ENCODE assay signal across 17 cellular contexts in the genomic region with DNA sequence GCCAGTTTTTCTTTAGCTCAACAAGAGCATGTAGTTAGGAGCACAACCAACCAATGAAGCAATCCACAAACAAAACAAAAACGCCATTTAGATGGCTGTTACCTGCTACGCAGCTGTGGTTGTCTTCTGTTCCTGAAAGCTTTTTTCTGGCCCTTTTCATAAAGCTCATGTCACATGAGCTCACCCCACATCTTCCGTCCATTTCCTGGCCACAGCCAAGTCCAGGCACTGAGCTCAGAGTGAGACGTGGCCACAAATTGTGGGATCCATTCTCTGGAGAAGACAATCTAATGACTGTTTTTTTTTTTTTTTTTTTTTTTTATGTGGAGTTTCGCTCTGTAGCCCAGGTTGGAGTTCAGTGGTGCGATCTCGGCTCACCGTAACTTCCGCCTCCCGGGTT.
DNase-seq lines count a peak whose midpoint lies in the region; ATAC-seq and TF ChIP-seq lines count a peak whose summit lies in the region.
"Had no signal": no experiment of that assay in that cellular context is flagged by ENCODE, and none has a peak within 500 bp of the region (broad histone marks: within the 10 kb centered on the region; RNA-seq: fewer than 3 reads in every experiment).

No MANE protein-coding gene starts in this region.

- H3K27me3 ChIP-seq in GM23338 (ENCODE audit: insufficient read depth): no peaks in the 10 kb centered on the region
- H3K27me3 ChIP-seq in CD8-positive, alpha-beta T cell (ENCODE audit: insufficient read depth, low read length): no peaks in the 10 kb centered on the region

- H2AFZ ChIP-seq in GM23338: peak overlapping the region; percentile 11; the same call in 1 of the 2 replicates
- H2AFZ ChIP-seq: PC-9 had no signal

- DNase-seq in GM23338 (ENCODE audit: low spot score): no peak
- peak; percentile 22 for DNase-seq in SK-MEL-5 (ENCODE audit: low read depth, low spot score)
- DNase-seq in fibroblast of mammary gland (ENCODE audit: low read depth): peak; percentile 57
- no peak for DNase-seq in progenitor cell of endocrine pancreas (ENCODE audit: low spot score, unreplicated experiment)
- DNase-seq in NCI-H2107 treated with DMSO at 0.1 percent for 48 hours (lab: John Stamatoyannopoulos, UW; ENCODE audit: unreplicated experiment): no peak
- no peak for DNase-seq in CD8-positive, alpha-beta T cell
- no peak for DNase-seq in epidermal melanocyte (ENCODE audit: insufficient read length, low spot score)
- DNase-seq: C1 segment of cervical spinal cord, DND-41, GDM1, KBM-7, NCI-H1048, NCI-H1436 treated with DMSO at 0.1 percent for 48 hours, NCI-H2081 treated with DMSO at 0.1 percent for 48 hours, NCI-H510A treated with DMSO at 0.1 percent for 48 hours, PC-9 had no signal

- H3K4me1 Mint-ChIP-seq in GM23338 (peaks cover 7% of the 10 kb centered on the region), progenitor cell of endocrine pancreas (ENCODE audit: low read depth) (peaks cover 32% of the 10 kb centered on the region)
- H3K4me1 Mint-ChIP-seq in CD8-positive, alpha-beta T cell (ENCODE audit: low read depth): no peaks in the 10 kb centered on the region

- H3K36me3 Mint-ChIP-seq in GM23338 (ENCODE audit: low read depth): no peaks in the 10 kb centered on the region
- H3K36me3 Mint-ChIP-seq in progenitor cell of endocrine pancreas (ENCODE audit: insufficient read depth): no peaks in the 10 kb centered on the region
- no peaks in the 10 kb centered on the region for H3K36me3 Mint-ChIP-seq in CD8-positive, alpha-beta T cell

- no peaks in the 10 kb centered on the region for H3K4me1 ChIP-seq in GM23338 (ENCODE audit: insufficient read depth)
- no peaks in the 10 kb centered on the region for H3K4me1 ChIP-seq in CD8-positive, alpha-beta T cell (ENCODE audit: insufficient read depth, low read length)

- H3K9me3 Mint-ChIP-seq in GM23338: peaks cover 2% of the 10 kb centered on the region; the same call in 1 of the 3 replicates
- peaks cover 2% of the 10 kb centered on the region for H3K9me3 Mint-ChIP-seq in progenitor cell of endocrine pancreas (ENCODE audit: low read depth)
- H3K9me3 Mint-ChIP-seq in CD8-positive, alpha-beta T cell: peaks cover 3% of the 10 kb centered on the region

- H4K20me1 ChIP-seq in GM23338 (replicated peaks; ENCODE audit: insufficient read depth): no peaks in the 10 kb centered on the region

- H3K27me3 Mint-ChIP-seq in GM23338 (ENCODE audit: insufficient read depth, low read depth, poor library complexity) (peaks cover 6% of the 10 kb centered on the region), progenitor cell of endocrine pancreas (no peaks in the 10 kb centered on the region)
- H3K27me3 Mint-ChIP-seq in CD8-positive, alpha-beta T cell (ENCODE audit: low read depth): no peaks in the 10 kb centered on the region

- H3K36me3 ChIP-seq in GM23338 (ENCODE audit: insufficient read depth): no peaks in the 10 kb centered on the region
- H3K36me3 ChIP-seq in CD8-positive, alpha-beta T cell (ENCODE audit: insufficient read depth, low read length): no peaks in the 10 kb centered on the region

- H3K4me3 Mint-ChIP-seq in GM23338: no peak overlapping the region
- H3K4me3 Mint-ChIP-seq in progenitor cell of endocrine pancreas (ENCODE audit: low read depth): no peak overlapping the region
- no peak overlapping the region for H3K4me3 Mint-ChIP-seq in CD8-positive, alpha-beta T cell

- no peaks in the 10 kb centered on the region for H3K9me2 ChIP-seq in GM23338 (ENCODE audit: insufficient read depth)

- no peak overlapping the region for H3K27ac ChIP-seq in GM23338 (ENCODE audit: low read depth)
- no peak overlapping the region for H3K27ac ChIP-seq in CD8-positive, alpha-beta T cell (ENCODE audit: low read depth, low read length)
- H3K27ac ChIP-seq: PC-9 had no signal

- intact Hi-C loops in CD8-positive, alpha-beta T cell (cut with DNase I, micrococcal nuclease): no loop called here

- TF ChIP-seq CTCF in GM23338 (conservative IDR thresholded peaks at IDR 0.05; ENCODE audit: low read depth in 2 of 2) (no peak), fibroblast of mammary gland (conservative IDR thresholded peaks at IDR 0.05; ENCODE audit: control insufficient read depth, insufficient read depth, low read depth, low read length) (no peak), progenitor cell of endocrine pancreas (IDR thresholded peaks at IDR 0.05; ENCODE audit: unreplicated experiment) (no peak)
- no peak for TF ChIP-seq CTCF in CD8-positive, alpha-beta T cell (IDR thresholded peaks at IDR 0.05)

- no peaks in the 10 kb centered on the region for H3K9me3 ChIP-seq in CD8-positive, alpha-beta T cell (ENCODE audit: low read length)

- POLR2A ChIA-PET in CD8-positive, alpha-beta T cell (lab: Charles Lee): no interaction called here

- no peak overlapping the region for H3K4me2 ChIP-seq in GM23338
- H3K4me2 ChIP-seq: PC-9 had no signal

- H3K27ac Mint-ChIP-seq in GM23338: no peak overlapping the region
- peak overlapping the region; percentile 24 for H3K27ac Mint-ChIP-seq in progenitor cell of endocrine pancreas
- no peak overlapping the region for H3K27ac Mint-ChIP-seq in CD8-positive, alpha-beta T cell

- no peak for ATAC-seq in GM23338
- no peak for ATAC-seq in CD8-positive, alpha-beta T cell
- ATAC-seq: GM12878 had no signal

- CTCF ChIA-PET in CD8-positive, alpha-beta T cell (lab: Charles Lee): no interaction called here

- no peaks in the 10 kb centered on the region for H3K79me2 ChIP-seq in GM23338 (replicated peaks; ENCODE audit: insufficient read depth)

- in situ Hi-C loops in SK-MEL-5 (cut with HindIII; ENCODE audit: low pct_unique_long_range_greater_than_20kb, low sequenced_read_pairs): no loop called here

- H3F3A ChIP-seq in GM23338 (replicated peaks; ENCODE audit: low read depth): no peaks in the 10 kb centered on the region

- H3K4me3 ChIP-seq in GM23338 (no peak overlapping the region), fibroblast of mammary gland (ENCODE audit: control insufficient read depth, low read depth, low read length) (no peak overlapping the region)
- no peak overlapping the region for H3K4me3 ChIP-seq in CD8-positive, alpha-beta T cell (ENCODE audit: low read depth, low read length)
- H3K4me3 ChIP-seq: GM12878, PC-9 had no signal

TF ChIP-seq in GM23338, 12 proteins besides CTCF, POLR2A, EP300 and RAD21:
- TF ChIP-seq, protein P1, sequence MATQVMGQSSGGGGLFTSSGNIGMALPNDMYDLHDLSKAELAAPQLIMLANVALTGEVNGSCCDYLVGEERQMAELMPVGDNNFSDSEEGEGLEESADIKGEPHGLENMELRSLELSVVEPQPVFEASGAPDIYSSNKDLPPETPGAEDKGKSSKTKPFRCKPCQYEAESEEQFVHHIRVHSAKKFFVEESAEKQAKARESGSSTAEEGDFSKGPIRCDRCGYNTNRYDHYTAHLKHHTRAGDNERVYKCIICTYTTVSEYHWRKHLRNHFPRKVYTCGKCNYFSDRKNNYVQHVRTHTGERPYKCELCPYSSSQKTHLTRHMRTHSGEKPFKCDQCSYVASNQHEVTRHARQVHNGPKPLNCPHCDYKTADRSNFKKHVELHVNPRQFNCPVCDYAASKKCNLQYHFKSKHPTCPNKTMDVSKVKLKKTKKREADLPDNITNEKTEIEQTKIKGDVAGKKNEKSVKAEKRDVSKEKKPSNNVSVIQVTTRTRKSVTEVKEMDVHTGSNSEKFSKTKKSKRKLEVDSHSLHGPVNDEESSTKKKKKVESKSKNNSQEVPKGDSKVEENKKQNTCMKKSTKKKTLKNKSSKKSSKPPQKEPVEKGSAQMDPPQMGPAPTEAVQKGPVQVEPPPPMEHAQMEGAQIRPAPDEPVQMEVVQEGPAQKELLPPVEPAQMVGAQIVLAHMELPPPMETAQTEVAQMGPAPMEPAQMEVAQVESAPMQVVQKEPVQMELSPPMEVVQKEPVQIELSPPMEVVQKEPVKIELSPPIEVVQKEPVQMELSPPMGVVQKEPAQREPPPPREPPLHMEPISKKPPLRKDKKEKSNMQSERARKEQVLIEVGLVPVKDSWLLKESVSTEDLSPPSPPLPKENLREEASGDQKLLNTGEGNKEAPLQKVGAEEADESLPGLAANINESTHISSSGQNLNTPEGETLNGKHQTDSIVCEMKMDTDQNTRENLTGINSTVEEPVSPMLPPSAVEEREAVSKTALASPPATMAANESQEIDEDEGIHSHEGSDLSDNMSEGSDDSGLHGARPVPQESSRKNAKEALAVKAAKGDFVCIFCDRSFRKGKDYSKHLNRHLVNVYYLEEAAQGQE (IDR thresholded peaks at IDR 0.05; ENCODE audit: unreplicated experiment): no peak
- no peak for TF ChIP-seq NANOG (IDR thresholded peaks at IDR 0.05; ENCODE audit: borderline replicate concordance)
- no peak for TF ChIP-seq CREB1 (CRISPR knock-in tag; IDR thresholded peaks at IDR 0.05; ENCODE audit: low read depth)
- no peak for TF ChIP-seq STAT1 (IDR thresholded peaks at IDR 0.05; ENCODE audit: unreplicated experiment)
- TF ChIP-seq, protein P2, sequence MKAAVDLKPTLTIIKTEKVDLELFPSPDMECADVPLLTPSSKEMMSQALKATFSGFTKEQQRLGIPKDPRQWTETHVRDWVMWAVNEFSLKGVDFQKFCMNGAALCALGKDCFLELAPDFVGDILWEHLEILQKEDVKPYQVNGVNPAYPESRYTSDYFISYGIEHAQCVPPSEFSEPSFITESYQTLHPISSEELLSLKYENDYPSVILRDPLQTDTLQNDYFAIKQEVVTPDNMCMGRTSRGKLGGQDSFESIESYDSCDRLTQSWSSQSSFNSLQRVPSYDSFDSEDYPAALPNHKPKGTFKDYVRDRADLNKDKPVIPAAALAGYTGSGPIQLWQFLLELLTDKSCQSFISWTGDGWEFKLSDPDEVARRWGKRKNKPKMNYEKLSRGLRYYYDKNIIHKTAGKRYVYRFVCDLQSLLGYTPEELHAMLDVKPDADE (IDR thresholded peaks at IDR 0.05): no peak

Comparison
In these comparisons a context has a peak if more than half of its experiments do, and no peak if none do; other contexts are left out.
1. DNase-seq: peak in SK-MEL-5 (single experiment) and fibroblast of mammary gland (single experiment); none in GM23338 (single experiment), progenitor cell of endocrine pancreas (single experiment), NCI-H2107 treated with DMSO at 0.1 percent for 48 hours (single experiment), CD8-positive, alpha-beta T cell (0 of 7) and epidermal melanocyte (single experiment).